8 cellular contexts compared by ENCODE assay signal in the genomic region with DNA sequence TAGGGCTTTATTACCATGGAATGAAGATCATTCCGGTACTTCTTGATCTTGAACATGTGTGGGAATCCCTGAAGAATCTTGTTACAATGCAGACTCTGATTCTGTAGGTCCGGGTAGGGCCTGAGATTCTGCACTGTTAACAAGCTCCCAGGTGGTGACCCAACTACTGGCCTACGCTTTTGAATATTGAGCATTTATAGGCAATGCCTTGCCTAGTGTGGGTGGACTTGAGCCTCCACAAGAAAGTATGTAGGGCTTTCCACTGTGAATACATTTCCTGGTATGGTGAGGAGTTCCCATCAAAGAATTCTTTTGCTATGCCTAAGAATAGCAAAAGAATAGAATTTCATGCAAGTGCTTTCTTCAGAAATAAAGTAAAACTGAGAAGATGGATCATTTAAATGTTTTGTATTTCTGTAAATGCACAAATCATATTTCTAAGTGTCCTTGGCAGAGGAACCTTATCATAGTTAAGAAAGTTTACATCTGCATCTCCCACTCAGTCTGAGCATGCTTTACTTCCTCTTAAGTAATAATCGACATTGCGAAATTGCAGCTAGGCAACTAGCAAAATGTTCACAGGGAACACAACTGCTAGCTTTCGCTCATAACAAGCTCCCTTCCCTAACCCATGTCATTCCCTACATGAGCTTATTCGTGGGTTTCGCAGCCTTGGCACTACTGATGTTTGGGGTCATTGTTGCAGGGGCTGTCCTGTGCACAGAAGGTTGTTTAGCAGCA.
DNase-seq lines count a peak whose midpoint lies in the region; ATAC-seq, FAIRE-seq and TF ChIP-seq lines count a peak whose summit lies in the region.

No MANE protein-coding gene starts in this region.

- in situ Hi-C loops in GM13977 (cut with MboI; ENCODE audit: low pct_unique_long_range_greater_than_20kb, low sequenced_read_pairs, unreplicated experiment) = no loop called here

- no peaks in the 10 kb centered on the region for H3K9me2 ChIP-seq in HCT116 (ENCODE audit: insufficient read depth)

- no peak for TF ChIP-seq POLR2A in HCT116 (IDR thresholded peaks at IDR 0.05; ENCODE audit: borderline replicate concordance, extremely low read depth, insufficient read depth, insufficient read length)

- no peaks in the 10 kb centered on the region for H3K79me2 ChIP-seq in HCT116 (ENCODE audit: insufficient read depth, low read length)

- H2AFZ ChIP-seq in HCT116 (ENCODE audit: low read depth, low read length, poor library complexity, severe bottlenecking) = no peak overlapping the region

- H3K36me3 ChIP-seq in HCT116 (ENCODE audit: control insufficient read depth in 1 of 2, insufficient read depth in 2 of 2, low read length in 2 of 2) (no peaks in the 10 kb centered on the region), small intestine (ENCODE audit: control insufficient read depth in 2 of 2, insufficient read depth in 2 of 2, low read length in 2 of 2) (no peaks in the 10 kb centered on the region)

- H3K4me1 ChIP-seq in HCT116 (ENCODE audit: control insufficient read depth in 1 of 2, insufficient read depth in 2 of 2, low read length in 2 of 2) (peaks cover 28 to 40% of the 10 kb centered on the region in 2 experiments), small intestine (ENCODE audit: control insufficient read depth in 2 of 2, insufficient read depth in 1 of 2, low read depth in 1 of 2, low read length in 1 of 2) (peaks cover 3 to 9% of the 10 kb centered on the region in 2 donors)

- H3K27me3 ChIP-seq in HCT116 (ENCODE audit: insufficient read depth, low read length) = no peaks in the 10 kb centered on the region
- no peaks in the 10 kb centered on the region for H3K27me3 ChIP-seq in small intestine (ENCODE audit: control insufficient read depth in 2 of 2, insufficient read depth in 2 of 2, low read length in 2 of 2)

- POLR2A ChIA-PET in HCT116 (lab: Charles Lee) = interaction anchor here (0.6 kb wide), 1 partner anchor 13 kb away, joined by 3 read pairs; no protein-coding TSS in a partner anchor

- RAD21 ChIA-PET in HCT116 (lab: Charles Lee; ENCODE audit: low non-redundant PET in 1 of 2, low total read pairs in 2 of 2, uncharacterized antibody in 2 of 2, unreplicated experiment in 2 of 2) = no interaction called here

- H3K27ac ChIP-seq in HCT116 (ENCODE audit: low read depth, low read length) = no peak overlapping the region
- H3K27ac ChIP-seq in small intestine (ENCODE audit: low read depth in 1 of 2, low read length in 1 of 2) = peak overlapping the region in 1 of 2 donors; percentile 59

- no peaks in the 10 kb centered on the region for H4K20me1 ChIP-seq in HCT116 (ENCODE audit: insufficient read depth)

- H3K4me2 ChIP-seq in HCT116 (ENCODE audit: low read length) = no peak overlapping the region

- TF ChIP-seq RAD21 in HCT116 (IDR thresholded peaks at IDR 0.05; ENCODE audit: low read depth) = no peak

- intact Hi-C loops in HCT116 (cut with micrococcal nuclease) = no loop called here

- WGBS in small intestine, 3 donors = 56 to 80% (median 70%) methylated on average over 8 of the region's 8 CpGs

- H3K9ac ChIP-seq in HCT116 (ENCODE audit: low read length) = no peak overlapping the region

- FAIRE-seq in small intestine (lab: Jason Lieb, UNC) = no peak

- H3K4me3 ChIP-seq in HCT116 (replicated peaks in 1 of 2; ENCODE audit: low read depth in 1 of 2, low read length in 2 of 2) (no peak overlapping the region), small intestine (ENCODE audit: low read depth in 1 of 2, low read length in 2 of 2) (no peak overlapping the region)

- DNase-seq in HCT116 (ENCODE audit: low read depth, low spot score) = no peak
- DNase-seq in SW 1271 (lab: John Stamatoyannopoulos, UW) = peak; percentile 34 to 78
- DNase-seq in glomerular visceral epithelial cell (ENCODE audit: extremely low spot score) = peak; percentile 46
- DNase-seq in small intestine = peak; percentile 66
- DNase-seq in GM13977 (ENCODE audit: low spot score) = no peak
- DNase-seq in NCI-H187 (lab: John Stamatoyannopoulos, UW) = no peak

- TF ChIP-seq CTCF in HCT116 (IDR thresholded peaks at IDR 0.05 in 2 of 3, conservative IDR thresholded peaks at IDR 0.05 in 1 of 3; ENCODE audit: borderline replicate concordance in 1 of 3, insufficient read depth in 1 of 3, low read depth in 2 of 3, low read length in 2 of 3) (no peak), GM13977 (IDR thresholded peaks at IDR 0.05; ENCODE audit: extremely low read depth, insufficient read depth, missing control alignments) (no peak)

- BruUV-seq in HCT116 (replicated peaks; lab: Mats Ljungman, UMichigan) = no TSS peak

- CTCF ChIA-PET in HCT116 (lab: Charles Lee) = no interaction called here

- no peaks in the 10 kb centered on the region for H3K9me3 ChIP-seq in HCT116 (ENCODE audit: control insufficient read depth in 1 of 2, insufficient read depth in 1 of 2, low read depth in 1 of 2, low read length in 2 of 2)
- peaks cover 1% of the 10 kb centered on the region for H3K9me3 ChIP-seq in small intestine (ENCODE audit: control insufficient read depth, low read depth)

- ATAC-seq in HCT116 = no peak
- no peak for ATAC-seq in GM19035 (IDR thresholded peaks at IDR 0.05; ENCODE audit: unreplicated experiment)
- no peak for ATAC-seq in HG03565 (IDR thresholded peaks at IDR 0.05; ENCODE audit: unreplicated experiment)

TF ChIP-seq in HCT116, 20 proteins besides CTCF, POLR2A, EP300 and RAD21:
- TF ChIP-seq JUND (IDR thresholded peaks at IDR 0.05) (no peak), YY1 (IDR thresholded peaks at IDR 0.05; ENCODE audit: extremely low read depth, insufficient replicate concordance, low read depth, low read length) (no peak), EZH2phosphoT487 (IDR thresholded peaks at IDR 0.05; ENCODE audit: borderline replicate concordance) (no peak), CBX3 (IDR thresholded peaks at IDR 0.05; ENCODE audit: low read depth) (0 out of 2 replicates have a peak, but pooled peaks have one; percentile 13), EGR1 (IDR thresholded peaks at IDR 0.05; ENCODE audit: low read depth) (peak; percentile 14; the same call in 1 of the 2 replicates), ELF1 (IDR thresholded peaks at IDR 0.05; ENCODE audit: borderline replicate concordance, low read depth) (no peak), CEBPB (IDR thresholded peaks at IDR 0.05; ENCODE audit: low read depth) (peak; percentile 91), TCF7L2 (IDR thresholded peaks at IDR 0.05; ENCODE audit: borderline replicate concordance, extremely low read depth, insufficient read depth, insufficient read length) (no peak), FOSL1 (IDR thresholded peaks at IDR 0.05; ENCODE audit: low read depth) (no peak)
- TF ChIP-seq, protein P1, sequence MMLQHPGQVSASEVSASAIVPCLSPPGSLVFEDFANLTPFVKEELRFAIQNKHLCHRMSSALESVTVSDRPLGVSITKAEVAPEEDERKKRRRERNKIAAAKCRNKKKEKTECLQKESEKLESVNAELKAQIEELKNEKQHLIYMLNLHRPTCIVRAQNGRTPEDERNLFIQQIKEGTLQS (IDR thresholded peaks at IDR 0.05) = no peak

Comparison
In these comparisons a context has a peak if more than half of its experiments do, and no peak if none do; other contexts are left out.
1. DNase-seq: peak in SW 1271 (2 of 2), glomerular visceral epithelial cell (single experiment) and small intestine (single experiment); none in HCT116 (single experiment), GM13977 (single experiment) and NCI-H187 (0 of 2).